In the genomic region with DNA sequence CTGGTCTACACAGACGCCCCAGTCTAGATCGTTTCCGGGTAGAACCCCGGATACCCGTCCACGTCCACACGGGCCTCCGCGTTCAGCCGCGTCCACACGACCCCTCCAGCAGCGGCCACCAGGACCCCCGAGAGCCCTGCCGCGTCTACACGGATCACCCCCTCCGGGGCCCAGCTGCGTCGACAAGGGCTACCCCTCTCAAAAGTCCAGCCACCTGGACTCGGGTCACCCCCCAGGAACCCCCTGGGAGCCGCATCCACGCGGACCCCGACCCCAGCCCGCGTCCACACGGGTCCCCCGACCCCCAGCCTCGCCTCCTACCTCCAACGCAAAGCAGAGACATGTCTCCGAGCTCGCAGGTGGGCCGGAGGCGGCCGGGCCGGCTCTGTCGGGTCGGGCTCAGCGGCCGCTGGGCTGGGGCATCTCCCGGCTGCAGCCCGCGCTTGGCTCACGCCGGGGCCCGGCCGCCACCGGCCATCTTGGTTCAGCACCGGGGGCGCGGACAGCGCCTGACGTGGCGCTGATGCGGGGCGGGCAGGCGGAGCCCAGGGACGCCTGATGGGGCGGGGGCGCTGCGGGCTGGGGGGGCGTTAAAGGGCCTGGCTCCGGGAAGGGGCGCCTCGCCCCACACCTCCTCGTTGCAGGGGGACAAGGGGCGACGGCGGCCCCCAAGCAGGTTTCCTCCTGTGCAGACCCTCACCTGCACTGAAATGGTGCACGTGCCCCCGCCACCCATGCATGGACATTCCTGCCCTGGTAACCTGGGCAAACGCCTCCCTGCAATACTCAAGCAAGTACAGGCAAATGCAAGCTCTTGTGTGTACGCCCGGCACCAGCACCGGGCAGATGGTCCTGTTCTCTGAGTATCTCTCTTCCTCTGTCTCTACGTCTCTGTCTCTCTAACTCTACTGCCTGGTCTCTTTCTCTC, we compare ENCODE assay signal across 9 cellular contexts. TPM values are rescaled to one million over a fixed set of nuclear protein-coding genes. Genes with fewer than 3 reads are reported as not detected.
DNase-seq lines count a peak whose midpoint lies in the region; ATAC-seq, FAIRE-seq and TF ChIP-seq lines count a peak whose summit lies in the region.
"Had no signal": no experiment of that assay in that cellular context is flagged by ENCODE, and none has a peak within 500 bp of the region (broad histone marks: within the 10 kb centered on the region; RNA-seq: fewer than 3 reads in every experiment).

A gene (minus strand): TSS at position 498 of the 928 bp plus-strand sequence. CDS start 155 bp downstream, at position 343.

- H2AFZ ChIP-seq in astrocyte (ENCODE audit: low read depth, low read length): peak within 1 kb of the TSS; percentile 18

- H3K9me3 ChIP-seq in T-helper 17 cell (ENCODE audit: control insufficient read depth, low read length, poor library complexity, severe bottlenecking) (no peaks in the 10 kb centered on the region), astrocyte (ENCODE audit: insufficient read depth, low read depth, low read length) (no peaks in the 10 kb centered on the region), tibial nerve (no peaks in the 10 kb centered on the region)

- H3K9ac ChIP-seq in astrocyte (ENCODE audit: low read length): peak within 1 kb of the TSS; percentile 55

- H3K4me1 ChIP-seq in astrocyte (ENCODE audit: insufficient read depth, low read length) (peaks cover 8% of the 10 kb centered on the region), tibial nerve (peaks cover 0 to 30% (median 10%) of the 10 kb centered on the region in 4 donors)

- no peak within 1 kb of the TSS for H3K27ac Mint-ChIP-seq in T-helper 17 cell
- H3K27ac Mint-ChIP-seq in astrocyte (ENCODE audit: unreplicated experiment): no peak within 1 kb of the TSS

- H3K79me2 ChIP-seq in astrocyte (ENCODE audit: insufficient read depth, low read length): no peaks in the 10 kb centered on the region

- peak within 1 kb of the TSS; percentile 90 for H3K4me2 ChIP-seq in astrocyte (ENCODE audit: low read length)

- peak; percentile 55 for FAIRE-seq in HTR-8/SVneo (lab: Jason Lieb, UNC)
- FAIRE-seq in astrocyte (lab: Jason Lieb, UNC): no peak

- peak within 1 kb of the TSS; percentile 33 for H3K4me3 Mint-ChIP-seq in T-helper 17 cell
- H3K4me3 Mint-ChIP-seq in astrocyte (ENCODE audit: unreplicated experiment): peak within 1 kb of the TSS; percentile 79

- TF ChIP-seq POLR2A in tibial nerve (IDR thresholded peaks at IDR 0.05): no peak

- TF ChIP-seq CTCF in astrocyte (IDR thresholded peaks at IDR 0.05; ENCODE audit: insufficient read depth, low read depth, low read length): no peak
- TF ChIP-seq CTCF in tibial nerve (IDR thresholded peaks at IDR 0.05): no peak

- H3K9me3 Mint-ChIP-seq in astrocyte (ENCODE audit: unreplicated experiment): peaks cover 2% of the 10 kb centered on the region

- H3K27me3 ChIP-seq in astrocyte (ENCODE audit: insufficient read depth, low read length) (peaks cover 3% of the 10 kb centered on the region), tibial nerve (peaks cover 2 to 82% of the 10 kb centered on the region in 2 donors)

- no peaks in the 10 kb centered on the region for H3K36me3 ChIP-seq in astrocyte (ENCODE audit: insufficient read depth, low read length)
- H3K36me3 ChIP-seq in tibial nerve: no peaks in the 10 kb centered on the region

- no peaks in the 10 kb centered on the region for H4K20me1 ChIP-seq in astrocyte (ENCODE audit: insufficient read depth, low read length)

- 2% methylated on average over 44 to 56 of the region's 77 CpGs for WGBS in tibial nerve, 2 donors

- H3K27ac ChIP-seq in astrocyte (ENCODE audit: low read depth, low read length) (no peak within 1 kb of the TSS), tibial nerve (no peak within 1 kb of the TSS)
- H3K27ac ChIP-seq: epithelial cell of prostate had no signal

- H3K27me3 Mint-ChIP-seq in T-helper 17 cell (peaks cover 48% of the 10 kb centered on the region), astrocyte (ENCODE audit: low read depth, unreplicated experiment) (peaks cover 28% of the 10 kb centered on the region)

- no peak for TF ChIP-seq EP300 in tibial nerve (IDR thresholded peaks at IDR 0.05)

- ATAC-seq in T-helper 17 cell: peak; percentile 86
- no peak for ATAC-seq in HG03469 (IDR thresholded peaks at IDR 0.05; ENCODE audit: unreplicated experiment)

- peaks cover 4% of the 10 kb centered on the region for H3K4me1 Mint-ChIP-seq in T-helper 17 cell
- peaks cover 2% of the 10 kb centered on the region for H3K4me1 Mint-ChIP-seq in astrocyte (ENCODE audit: low read depth, unreplicated experiment)

- peaks cover 4% of the 10 kb centered on the region for H3K36me3 Mint-ChIP-seq in T-helper 17 cell (ENCODE audit: low read depth)
- no peaks in the 10 kb centered on the region for H3K36me3 Mint-ChIP-seq in astrocyte (ENCODE audit: low read depth, unreplicated experiment)

- H3K4me3 ChIP-seq in astrocyte (ENCODE audit: insufficient read depth, low read depth, low read length) (peak within 1 kb of the TSS; percentile 67), tibial nerve (no peak within 1 kb of the TSS)

- DNase-seq in AG20443 (ENCODE audit: low spot score): peak; percentile 87
- DNase-seq in HTR-8/SVneo (ENCODE audit: insufficient read length, low spot score): peak; percentile 62
- DNase-seq in T-helper 17 cell: peak; percentile 15 to 52 (median 41)
- DNase-seq in astrocyte (ENCODE audit: low read depth): no peak
- DNase-seq in iPS-NIHi7 (ENCODE audit: extremely low spot score): peak; percentile 89
- DNase-seq in stimulated activated CD4-positive, alpha-beta T cell treated with anti-CD3 and anti-CD28 coated beads, TNF-alpha, amount 100 ng/mL, for 48 hours (ENCODE audit: low read depth in 3 of 3): peak in 2 of 3 donors; percentile 14 to 36
- DNase-seq in tibial nerve (ENCODE audit: low spot score in 2 of 2): no peak

RNA-seq across cellular contexts. Expression of the gene that starts here (rescaled TPM):
- total RNA-seq in T-helper 17 cell: not detected
- total RNA-seq in astrocyte: 1.2 and 1.4 TPM in 2 replicates
- total RNA-seq in tibial nerve: under 1 TPM; 0.21 to 0.78 (median 0.41) TPM

Comparison
In these comparisons a context has a peak if more than half of its experiments do, and no peak if none do; other contexts are left out.
1. Peak in DNase-seq and ATAC-seq in T-helper 17 cell; RNA of the gene not detected or under 1 TPM.
2. DNase-seq: peak in AG20443 (single experiment), HTR-8/SVneo (single experiment), iPS-NIHi7 (single experiment) and stimulated activated CD4-positive, alpha-beta T cell treated with anti-CD3 and anti-CD28 coated beads, TNF-alpha, amount 100 ng/mL, for 48 hours (2 of 3); none in astrocyte (single experiment) and tibial nerve (0 of 2).